10 cellular contexts compared by ENCODE assay signal in genomic region chr17:80877829-80878303, GRCh38.
DNase-seq lines count a peak whose midpoint lies in the region; ATAC-seq and TF ChIP-seq lines count a peak whose summit lies in the region.
"Had no signal": no experiment of that assay in that cellular context is flagged by ENCODE, and none has a peak within 500 bp of the region (broad histone marks: within the 10 kb centered on the region; RNA-seq: fewer than 3 reads in every experiment).

No MANE protein-coding gene starts in this region.

- H3K27ac Mint-ChIP-seq in activated CD8-positive, alpha-beta memory T cell treated with anti-CD3 and anti-CD28 coated beads, Interleukin-2, amount 10 ng/mL, durations not matched to agents 7 days and 5 days, result peak overlapping the region; percentile 98
- peak overlapping the region; percentile 95 for H3K27ac Mint-ChIP-seq in central memory CD8-positive, alpha-beta T cell (ENCODE audit: low read depth)
- H3K27ac Mint-ChIP-seq in osteocyte (ENCODE audit: unreplicated experiment), result no peak overlapping the region

- H3K4me3 Mint-ChIP-seq in activated CD8-positive, alpha-beta memory T cell treated with anti-CD3 and anti-CD28 coated beads, Interleukin-2, amount 10 ng/mL, durations not matched to agents 7 days and 5 days, result peak overlapping the region; percentile 45
- peak overlapping the region; percentile 77 for H3K4me3 Mint-ChIP-seq in central memory CD8-positive, alpha-beta T cell
- H3K4me3 Mint-ChIP-seq in osteocyte (ENCODE audit: unreplicated experiment), result no peak overlapping the region

- no peak for TF ChIP-seq CTCF in osteocyte (IDR thresholded peaks at IDR 0.05)

- H3K27me3 Mint-ChIP-seq in activated CD8-positive, alpha-beta memory T cell treated with anti-CD3 and anti-CD28 coated beads, Interleukin-2, amount 10 ng/mL, durations not matched to agents 7 days and 5 days, result no peaks in the 10 kb centered on the region
- H3K27me3 Mint-ChIP-seq in central memory CD8-positive, alpha-beta T cell, result no peaks in the 10 kb centered on the region
- no peaks in the 10 kb centered on the region for H3K27me3 Mint-ChIP-seq in osteocyte (ENCODE audit: unreplicated experiment)

- intact Hi-C loops in sciatic nerve (cut with DNase I), result no loop called here

- no peak for DNase-seq in activated CD8-positive, alpha-beta memory T cell treated with anti-CD3 and anti-CD28 coated beads, Interleukin-2, amount 10 ng/mL, durations not matched to agents 7 days and 5 days
- no peak for DNase-seq in activated CD8-positive, alpha-beta memory T cell treated with anti-CD3 and anti-CD28 coated beads for 24 hours
- no peak for DNase-seq in central memory CD8-positive, alpha-beta T cell (ENCODE audit: low spot score in 2 of 2)
- peak; percentile 31 for DNase-seq in sciatic nerve (ENCODE audit: low spot score)
- no peak for DNase-seq in Kasumi-1 (lab: John Stamatoyannopoulos, UW)
- no peak for DNase-seq in osteocyte (ENCODE audit: extremely low spot score, unreplicated experiment)
- DNase-seq: NCI-H1092 treated with DMSO at 0.1 percent for 48 hours, NCI-H524 had no signal

- peaks cover 70% of the 10 kb centered on the region for H3K4me1 Mint-ChIP-seq in activated CD8-positive, alpha-beta memory T cell treated with anti-CD3 and anti-CD28 coated beads, Interleukin-2, amount 10 ng/mL, durations not matched to agents 7 days and 5 days
- peaks cover 30% of the 10 kb centered on the region for H3K4me1 Mint-ChIP-seq in central memory CD8-positive, alpha-beta T cell
- peaks cover 11% of the 10 kb centered on the region for H3K4me1 Mint-ChIP-seq in osteocyte (ENCODE audit: unreplicated experiment)

- CTCF ChIA-PET in activated CD8-positive, alpha-beta memory T cell treated with anti-CD3 and anti-CD28 coated beads, Interleukin-2, amount 10 ng/mL, durations not matched to agents 7 days and 5 days (lab: Charles Lee), result interaction anchor here (0.5 to 2.8 kb wide), 18 partner anchors 10 to 451 kb away, joined by 3 to 19 read pairs (median 4); no protein-coding TSS in a partner anchor

- H3K36me3 Mint-ChIP-seq in activated CD8-positive, alpha-beta memory T cell treated with anti-CD3 and anti-CD28 coated beads, Interleukin-2, amount 10 ng/mL, durations not matched to agents 7 days and 5 days, result peaks cover 58% of the 10 kb centered on the region
- peaks cover 25% of the 10 kb centered on the region for H3K36me3 Mint-ChIP-seq in central memory CD8-positive, alpha-beta T cell (ENCODE audit: insufficient read depth)
- H3K36me3 Mint-ChIP-seq in osteocyte (ENCODE audit: unreplicated experiment), result peaks cover 14% of the 10 kb centered on the region

- no peaks in the 10 kb centered on the region for H3K9me3 Mint-ChIP-seq in activated CD8-positive, alpha-beta memory T cell treated with anti-CD3 and anti-CD28 coated beads, Interleukin-2, amount 10 ng/mL, durations not matched to agents 7 days and 5 days (ENCODE audit: low read depth)
- no peaks in the 10 kb centered on the region for H3K9me3 Mint-ChIP-seq in central memory CD8-positive, alpha-beta T cell
- no peaks in the 10 kb centered on the region for H3K9me3 Mint-ChIP-seq in osteocyte (ENCODE audit: unreplicated experiment)

- ATAC-seq in activated CD8-positive, alpha-beta memory T cell treated with anti-CD3 and anti-CD28 coated beads, Interleukin-2, amount 10 ng/mL, durations not matched to agents 7 days and 5 days, result no peak
- ATAC-seq in HG03196 (IDR thresholded peaks at IDR 0.05; ENCODE audit: unreplicated experiment) (peak; percentile 27), sciatic nerve (no peak), HG02938 (IDR thresholded peaks at IDR 0.05; ENCODE audit: unreplicated experiment) (no peak)
- no peak for ATAC-seq in central memory CD8-positive, alpha-beta T cell (replicated peaks; ENCODE audit: extremely low read depth, poor library complexity, severe bottlenecking)
